In the genomic region with DNA sequence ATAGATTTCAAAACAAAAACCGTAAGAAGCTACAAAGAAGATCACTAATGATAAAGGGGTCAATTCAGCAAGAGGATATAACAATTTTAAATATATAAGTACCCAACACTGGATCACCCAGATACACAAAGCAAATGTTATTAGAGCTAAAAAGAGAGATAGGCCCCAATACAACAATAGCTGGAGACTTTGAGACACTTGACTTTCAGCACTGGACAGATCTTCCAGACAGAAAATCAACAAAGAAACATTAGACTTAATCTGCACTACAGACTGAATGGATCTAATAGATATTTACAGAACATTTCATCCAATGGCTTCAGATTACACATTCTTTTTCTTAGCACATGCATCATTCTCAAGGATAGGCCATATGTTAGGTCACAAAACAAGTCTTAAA, we compare ENCODE assay signal across 8 cellular contexts.
"Had no signal": no experiment of that assay in that cellular context is flagged by ENCODE, and none has a peak within 500 bp of the region (broad histone marks: within the 10 kb centered on the region; RNA-seq: fewer than 3 reads in every experiment).

No MANE protein-coding gene starts in this region.

- FAIRE-seq: G401.6, GM12878, GM12891, GM12892, GM18507, GM19239 had no signal

- ATAC-seq: GM12878 had no signal

- DNase-seq: GDM1, GF-D8 had no signal

- H3K4me3 ChIP-seq: GM12878 had no signal
